In the genomic region with DNA sequence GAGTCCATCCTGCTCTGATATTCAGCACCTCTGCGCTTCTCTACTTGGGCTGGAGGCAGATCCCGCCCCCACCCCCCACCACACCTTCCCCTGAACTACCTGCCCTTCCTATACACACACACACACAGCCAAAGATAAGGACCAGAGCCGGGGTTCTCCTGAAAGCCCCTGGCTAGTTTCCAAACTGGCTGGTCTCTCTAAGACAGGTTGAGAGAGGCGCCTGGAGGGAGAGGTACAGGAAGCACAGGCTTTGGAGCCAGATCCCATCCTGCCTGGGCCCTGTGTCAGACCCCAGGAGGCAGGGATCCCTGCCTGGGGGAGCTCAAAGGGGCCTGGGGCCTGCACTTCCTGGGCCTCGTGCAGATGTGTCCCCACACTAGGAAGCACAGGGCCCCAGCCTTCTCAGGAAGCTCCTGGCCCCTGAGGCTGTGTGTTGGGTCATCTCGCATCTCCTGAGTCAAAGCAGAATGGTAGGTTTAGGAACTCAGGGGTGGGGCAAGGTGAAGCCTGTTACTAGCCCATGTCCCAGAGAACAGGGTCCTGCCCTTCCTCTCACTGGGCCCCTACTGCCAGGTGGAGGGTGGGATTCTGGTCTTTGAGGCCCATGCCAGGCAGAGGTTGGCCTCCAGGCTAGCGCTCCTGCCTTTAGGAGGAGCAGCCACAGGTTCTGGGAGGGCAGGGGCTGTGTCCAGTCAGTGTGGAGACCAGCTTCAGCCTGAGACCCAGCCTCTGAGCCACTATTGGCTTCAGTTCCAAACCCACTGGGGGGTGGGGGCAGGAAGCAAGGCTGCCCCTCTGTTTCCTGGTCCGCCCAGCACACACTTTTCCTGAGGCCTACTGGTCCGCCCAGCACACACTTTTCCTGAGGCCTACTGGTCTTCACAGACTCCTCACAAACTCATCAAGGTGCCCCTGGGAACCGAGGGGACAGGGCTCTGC, we compare ENCODE assay signal across 10 cellular contexts. TPM values are rescaled to one million over a fixed set of nuclear protein-coding genes. Genes with fewer than 3 reads are reported as not detected.
DNase-seq lines count a peak whose midpoint lies in the region; ATAC-seq, FAIRE-seq and TF ChIP-seq lines count a peak whose summit lies in the region.
"Had no signal": no experiment of that assay in that cellular context is flagged by ENCODE, and none has a peak within 500 bp of the region (broad histone marks: within the 10 kb centered on the region; RNA-seq: fewer than 3 reads in every experiment).

No MANE protein-coding gene starts in this region.

- TF ChIP-seq CTCF in HEK293 (tag by site-specific recombination; IDR thresholded peaks at IDR 0.05), result no peak
- TF ChIP-seq CTCF in GM12878 (IDR thresholded peaks at IDR 0.05 in 2 of 3, conservative IDR thresholded peaks at IDR 0.05 in 1 of 3; ENCODE audit: control insufficient read depth in 2 of 3, extremely low read depth in 1 of 3, insufficient read depth in 1 of 3, low read depth in 3 of 3, low read length in 3 of 3), result no peak

- no peak for DNase-seq in GM12878 (ENCODE audit: low read depth, low spot score)
- DNase-seq in lung microvascular endothelial cell (ENCODE audit: low read depth in 2 of 2), result peak; percentile 63 to 82
- DNase-seq: activated T-cell treated with anti-CD3 and anti-CD28 coated beads, Interleukin-2, amount 50 U/mL, for 1 hour had no signal

- H2AFZ ChIP-seq in GM12878 (ENCODE audit: control insufficient read depth, low read depth, low read length), result no peak overlapping the region

- CTCF ChIA-PET in HEK293 (lab: Yijun Ruan, JAX), result interaction anchor here (0.8 to 1.1 kb wide), 2 partner anchors 23 to 29 kb away, joined by 3 read pairs; no protein-coding TSS in a partner anchor
- CTCF ChIA-PET in GM12878 (lab: Yijun Ruan, JAX), result no interaction called here

- H3K4me2 ChIP-seq in BLaER1 (peak overlapping the region; percentile 71), GM12878 (ENCODE audit: control insufficient read depth, insufficient read depth) (no peak overlapping the region)

- in situ Hi-C loops in GM12878 (cut with MboI), result no loop called here

- TF ChIP-seq RAD21 in GM12878 (IDR thresholded peaks at IDR 0.05; ENCODE audit: insufficient read depth, low read depth, low read length), result no peak

- peaks cover 29% of the 10 kb centered on the region for H3K4me1 ChIP-seq in BLaER1
- peaks cover 11% of the 10 kb centered on the region for H3K4me1 ChIP-seq in HEK293 (ENCODE audit: control insufficient read depth, insufficient read depth, low read length)
- no peaks in the 10 kb centered on the region; the same call in 1 of the 2 replicates for H3K4me1 ChIP-seq in GM12878 (ENCODE audit: control insufficient read depth, insufficient read depth, low read length)

- H3K9ac ChIP-seq in BLaER1 (peak overlapping the region; percentile 58), GM12878 (ENCODE audit: control insufficient read depth, insufficient read depth, low read length) (no peak overlapping the region)

- SMC1A ChIA-PET in GM12878 (lab: Charles Lee; ENCODE audit: uncharacterized antibody, unreplicated experiment), result no interaction called here

- H3K27me3 ChIP-seq in BLaER1, result no peaks in the 10 kb centered on the region
- H3K27me3 ChIP-seq in GM12878 (replicated peaks in 1 of 2; ENCODE audit: control insufficient read depth in 2 of 2, insufficient read depth in 2 of 2, low read length in 1 of 2), result no peaks in the 10 kb centered on the region

- H4K20me1 ChIP-seq in BLaER1 (no peaks in the 10 kb centered on the region), GM12878 (ENCODE audit: control insufficient read depth, insufficient read depth) (no peaks in the 10 kb centered on the region)

- no peak for TF ChIP-seq EP300 in GM12878 (IDR thresholded peaks at IDR 0.05; ENCODE audit: borderline replicate concordance in 1 of 2, control insufficient read depth in 1 of 2, low read depth in 2 of 2, low read length in 2 of 2)

- H3K4me3 ChIP-seq in BLaER1 (no peak overlapping the region), HEK293 (ENCODE audit: low read depth, low read length) (no peak overlapping the region), GM12878 (no peak overlapping the region)

- RAD21 ChIA-PET in GM12878 (lab: Charles Lee; ENCODE audit: unreplicated experiment), result no interaction called here

- no peaks in the 10 kb centered on the region for H3K9me3 ChIP-seq in BLaER1
- no peaks in the 10 kb centered on the region for H3K9me3 ChIP-seq in HEK293 (ENCODE audit: control insufficient read depth, insufficient read depth, low read depth, low read length)
- no peaks in the 10 kb centered on the region for H3K9me3 ChIP-seq in GM12878 (replicated peaks; ENCODE audit: control insufficient read depth, insufficient read depth, low read length)

- intact Hi-C loops in GM12878 (cut with micrococcal nuclease; ENCODE audit: unreplicated experiment), result no loop called here

- H3K27ac ChIP-seq in BLaER1 (peak overlapping the region; percentile 74), HEK293 (ENCODE audit: extremely low read depth, low read depth, low read length) (0 out of 2 replicates have a peak overlapping the region, but pooled peaks have one; percentile 27), GM12878 (ENCODE audit: control insufficient read depth, insufficient read depth) (no peak overlapping the region)

- ATAC-seq in GM12878 (peak; percentile 14; the same call in 1 of the 3 replicates), HG03196 (IDR thresholded peaks at IDR 0.05; ENCODE audit: unreplicated experiment) (no peak), GM21717 (IDR thresholded peaks at IDR 0.05; ENCODE audit: unreplicated experiment) (no peak), GM19455 (IDR thresholded peaks at IDR 0.05; ENCODE audit: unreplicated experiment) (no peak), GM21619 (IDR thresholded peaks at IDR 0.05; ENCODE audit: unreplicated experiment) (no peak)

- peak; percentile 11; the same call in 1 of the 2 replicates for TF ChIP-seq POLR2A in GM12878 (IDR thresholded peaks at IDR 0.05; ENCODE audit: low read depth, low read length)

- H3K79me2 ChIP-seq in GM12878 (ENCODE audit: control insufficient read depth, insufficient read depth, low read length), result no peaks in the 10 kb centered on the region

- no peaks in the 10 kb centered on the region for H3K36me3 ChIP-seq in BLaER1
- peaks cover 0 to 18% of the 10 kb centered on the region in 2 experiments; a peak in 2 of 3 replicates for H3K36me3 ChIP-seq in HEK293 (ENCODE audit: control insufficient read depth in 2 of 2, insufficient read depth in 1 of 2, low read length in 2 of 2)
- H3K36me3 ChIP-seq in GM12878 (ENCODE audit: control insufficient read depth in 2 of 2, insufficient read depth in 2 of 2, low read length in 1 of 2), result peaks cover 5 to 7% of the 10 kb centered on the region in 2 experiments; a peak in 3 of 4 replicates

- no peak for FAIRE-seq in GM12878 (lab: Jason Lieb, UNC)

- 49% methylated on average over 8 of the region's 10 CpGs for WGBS in GM12878 (ENCODE audit: insufficient coverage, insufficient replicate concordance, low lambda C conversion rate, missing lambda C conversion rate)

- POLR2A ChIA-PET in HEK293 (lab: Yijun Ruan, JAX) (interaction anchor here (1.2 kb wide), 1 partner anchor 36 kb away, joined by 3 read pairs; the partner anchor contains the start of gene FAM83G), GM12878 (lab: Charles Lee) (no interaction called here)

- BruUV-seq in GM12878 (replicated peaks; lab: Mats Ljungman, UMichigan), result no TSS peak

TF ChIP-seq in HEK293, 187 proteins besides CTCF, POLR2A, EP300 and RAD21 (continues in another document):
- TF ChIP-seq SETDB1 (IDR thresholded peaks at IDR 0.05; ENCODE audit: insufficient read length, low read length) (no peak), ZNF621 (tag by site-specific recombination; IDR thresholded peaks at IDR 0.05) (no peak)

TF ChIP-seq in GM12878, 131 proteins besides CTCF, POLR2A, EP300 and RAD21 (continues in another document):
- no peak for TF ChIP-seq EGR1 (IDR thresholded peaks at IDR 0.05; ENCODE audit: borderline replicate concordance in 1 of 2, low read depth in 2 of 2, low read length in 2 of 2)

RNA-seq across cellular contexts. Expression of gene SLC5A10, which starts 16.1 kb away (rescaled TPM):
- total RNA-seq in GM12878 (2013; cell fraction: nucleolus; rRNA removed), result not detected in 2 replicates
- total RNA-seq in GM12878 (2014; rRNA removed) (under 0.01 TPM in 1 of 2 replicates, not detected in the other), GM12878 (2014; rRNA removed; fragmentation: Illumina TruSeq; extraction: Trizol) (not detected in 2 replicates), GM12878 (2021) (not detected in 2 replicates), lung microvascular endothelial cell (not detected in 2 replicates)
- 0.47 TPM for polyA plus RNA-seq in GM12878 (2011; ENCODE audit: low read depth)
- polyA plus RNA-seq in GM12878 (2011; rRNA removed) (not detected in 2 replicates), GM12878 (2014; fragmentation: Illumina TruSeq; extraction: Trizol) (not detected in 2 replicates), GM12878 (2014; fragmentation: Nextera tagmentation; extraction: Ambion mirVana) (under 1 TPM; 0.03 to 0.18 TPM), GM12878 (2014; rRNA removed) (0.03 and 0.13 TPM in 2 replicates), GM12878 (2016; fragmentation: Nextera tagmentation; extraction: Ambion mirVana) (under 1 TPM; 0.07 to 0.08 TPM)
- not detected in 2 replicates for polyA plus RNA-seq in GM12878 (2011; cell fraction: cytosol; rRNA removed)
- polyA plus RNA-seq in GM12878 (2011; cell fraction: nucleus; rRNA removed), result not detected in 2 replicates
- polyA plus RNA-seq in GM12878 (2012), result 1.5 and 1.6 TPM in 2 replicates
- polyA minus RNA-seq in GM12878 (2011; rRNA and poly(A)+ RNA removed), result not detected in 2 replicates
- polyA minus RNA-seq in GM12878 (2011; cell fraction: cytosol; rRNA and poly(A)+ RNA removed), result not detected in 2 replicates
- polyA minus RNA-seq in GM12878 (2011; cell fraction: nucleus; rRNA and poly(A)+ RNA removed), result not detected in 2 replicates
- total RNA-seq: myocyte had no signal

RNA-seq across cellular contexts. Expression of gene FAM83G, which starts 36.5 kb away (rescaled TPM):
- total RNA-seq in GM12878 (2013; cell fraction: nucleolus; rRNA removed), result 23.3 and 27.2 TPM in 2 replicates
- 14.1 and 14.8 TPM in 2 replicates for total RNA-seq in GM12878 (2014; rRNA removed)
- total RNA-seq in GM12878 (2014; rRNA removed; fragmentation: Illumina TruSeq; extraction: Trizol), result 5.8 and 6.9 TPM in 2 replicates
- total RNA-seq in GM12878 (2021), result 15.1 and 16.7 TPM in 2 replicates
- 1.5 TPM for polyA plus RNA-seq in GM12878 (2011; ENCODE audit: low read depth)
- polyA plus RNA-seq in GM12878 (2011; rRNA removed), result 3.8 and 7.5 TPM in 2 replicates
- polyA plus RNA-seq in GM12878 (2011; cell fraction: cytosol; rRNA removed), result 8.7 and 11.9 TPM in 2 replicates
- polyA plus RNA-seq in GM12878 (2011; cell fraction: nucleus; rRNA removed), result 32.3 and 34.6 TPM in 2 replicates
- polyA plus RNA-seq in GM12878 (2012), result 5.1 and 5.5 TPM in 2 replicates
- 3.3 and 5.9 TPM in 2 replicates for polyA plus RNA-seq in GM12878 (2014; fragmentation: Illumina TruSeq; extraction: Trizol)
- under 1 TPM; 0.03 to 0.07 TPM for polyA plus RNA-seq in GM12878 (2014; fragmentation: Nextera tagmentation; extraction: Ambion mirVana)
- 11.7 and 13.1 TPM in 2 replicates for polyA plus RNA-seq in GM12878 (2014; rRNA removed)
- polyA plus RNA-seq in GM12878 (2016; fragmentation: Nextera tagmentation; extraction: Ambion mirVana), result 1 to 10 TPM; 5.0 to 6.0 TPM
- 7.5 and 14.2 TPM in 2 replicates for polyA minus RNA-seq in GM12878 (2011; rRNA and poly(A)+ RNA removed)
- 5.8 and 6.5 TPM in 2 replicates for polyA minus RNA-seq in GM12878 (2011; cell fraction: cytosol; rRNA and poly(A)+ RNA removed)
- polyA minus RNA-seq in GM12878 (2011; cell fraction: nucleus; rRNA and poly(A)+ RNA removed), result 8.9 and 13.5 TPM in 2 replicates
- total RNA-seq in lung microvascular endothelial cell, result 5.7 and 8.1 TPM in 2 replicates
